ENCODE assay signal across 13 cellular contexts in genomic region chr6:72042088-72042487, GRCh38.
DNase-seq lines count a peak whose midpoint lies in the region; ATAC-seq and TF ChIP-seq lines count a peak whose summit lies in the region.
"Had no signal": no experiment of that assay in that cellular context is flagged by ENCODE, and none has a peak within 500 bp of the region (broad histone marks: within the 10 kb centered on the region; RNA-seq: fewer than 3 reads in every experiment).

No MANE protein-coding gene starts in this region.

- no peaks in the 10 kb centered on the region for H3K9me3 ChIP-seq in heart right ventricle
- H3K9me3 ChIP-seq: right atrium auricular region, tibial nerve had no signal

- H3K4me1 ChIP-seq in heart right ventricle, result no peaks in the 10 kb centered on the region
- H3K4me1 ChIP-seq: right atrium auricular region, tibial nerve had no signal

- H3K36me3 Mint-ChIP-seq in activated CD8-positive, alpha-beta T cell treated with anti-CD3 and anti-CD28 coated beads, Interleukin-2, amount 10 ng/mL, durations not matched to agents 7 days and 5 days (ENCODE audit: low read depth), result no peaks in the 10 kb centered on the region

- POLR2A ChIA-PET in activated CD8-positive, alpha-beta T cell treated with anti-CD3 and anti-CD28 coated beads, Interleukin-2, amount 10 ng/mL, durations not matched to agents 7 days and 5 days (lab: Charles Lee), result no interaction called here

- H3K36me3 ChIP-seq in GM06990 (ENCODE audit: control insufficient read depth, insufficient read depth, low read length), result no peaks in the 10 kb centered on the region
- H3K36me3 ChIP-seq in kidney epithelial cell (ENCODE audit: control insufficient read depth, insufficient read depth, low read length), result no peaks in the 10 kb centered on the region
- H3K36me3 ChIP-seq in heart right ventricle, result no peaks in the 10 kb centered on the region
- H3K36me3 ChIP-seq: right atrium auricular region, tibial nerve had no signal

- H3K4me3 Mint-ChIP-seq in activated CD8-positive, alpha-beta T cell treated with anti-CD3 and anti-CD28 coated beads, Interleukin-2, amount 10 ng/mL, durations not matched to agents 7 days and 5 days, result no peak overlapping the region

- H3K4me1 Mint-ChIP-seq in activated CD8-positive, alpha-beta T cell treated with anti-CD3 and anti-CD28 coated beads, Interleukin-2, amount 10 ng/mL, durations not matched to agents 7 days and 5 days (ENCODE audit: low read depth), result no peaks in the 10 kb centered on the region

- H3K4me3 ChIP-seq in GM06990 (replicated peaks; ENCODE audit: low read depth, low read length) (no peak overlapping the region), kidney epithelial cell (ENCODE audit: low read depth, low read length) (no peak overlapping the region), heart right ventricle (no peak overlapping the region)
- H3K4me3 ChIP-seq: right atrium auricular region, tibial nerve had no signal

- intact Hi-C loops in heart right ventricle (cut with DNase I), result no loop called here

- 69 to 78% methylated on average over 2 of the region's 2 CpGs for WGBS in heart right ventricle, 2 donors

- in situ Hi-C loops in ACHN (cut with HindIII; ENCODE audit: low pct_ligation_motif_present, low pct_unique_long_range_greater_than_20kb, low sequenced_read_pairs), result no loop called here

- TF ChIP-seq CTCF in GM06990 (IDR thresholded peaks at IDR 0.05; ENCODE audit: insufficient read depth, low read length, poor library complexity, severe bottlenecking) (peak; percentile 3), kidney epithelial cell (IDR thresholded peaks at IDR 0.05; ENCODE audit: insufficient read depth, low read length, poor library complexity, severe bottlenecking) (peak; percentile 32), heart right ventricle (IDR thresholded peaks at IDR 0.05) (no peak)

- DNase-seq in ACHN, result peak; percentile 21
- no peak for DNase-seq in GM06990 (ENCODE audit: extremely low read depth, insufficient read length)
- peak; percentile 57 for DNase-seq in OCI-M1 (lab: John Stamatoyannopoulos, UW)
- DNase-seq in kidney epithelial cell (ENCODE audit: low read depth), result no peak
- no peak for DNase-seq in activated CD8-positive, alpha-beta T cell treated with anti-CD3 and anti-CD28 coated beads, Interleukin-2, amount 10 ng/mL, durations not matched to agents 7 days and 5 days
- no peak for DNase-seq in activated naive CD4-positive, alpha-beta T cell (lab: John Stamatoyannopoulos, UW)
- DNase-seq in heart right ventricle, result no peak
- DNase-seq: activated CD8-positive, alpha-beta memory T cell treated with anti-CD3 and anti-CD28 coated beads, Interleukin-2, amount 50 U/mL, for 4 hours; amniotic stem cell; effector memory CD4-positive, alpha-beta T cell had no signal

- H3K27me3 Mint-ChIP-seq in activated CD8-positive, alpha-beta T cell treated with anti-CD3 and anti-CD28 coated beads, Interleukin-2, amount 10 ng/mL, durations not matched to agents 7 days and 5 days (ENCODE audit: low read depth), result no peaks in the 10 kb centered on the region

- CTCF ChIA-PET in activated CD8-positive, alpha-beta T cell treated with anti-CD3 and anti-CD28 coated beads, Interleukin-2, amount 10 ng/mL, durations not matched to agents 7 days and 5 days (lab: Charles Lee), result no interaction called here

- H3K27ac ChIP-seq in heart right ventricle, result no peak overlapping the region
- H3K27ac ChIP-seq: right atrium auricular region, tibial nerve had no signal

- ATAC-seq in activated CD8-positive, alpha-beta T cell treated with anti-CD3 and anti-CD28 coated beads, Interleukin-2, amount 10 ng/mL, durations not matched to agents 7 days and 5 days, result no peak
- ATAC-seq in GM21619 (IDR thresholded peaks at IDR 0.05; ENCODE audit: unreplicated experiment) (no peak), heart right ventricle (no peak)

- no peaks in the 10 kb centered on the region for H3K9me3 Mint-ChIP-seq in activated CD8-positive, alpha-beta T cell treated with anti-CD3 and anti-CD28 coated beads, Interleukin-2, amount 10 ng/mL, durations not matched to agents 7 days and 5 days (ENCODE audit: insufficient read depth)

- H3K27me3 ChIP-seq in GM06990 (replicated peaks; ENCODE audit: control insufficient read depth, insufficient read depth, low read length), result no peaks in the 10 kb centered on the region
- no peaks in the 10 kb centered on the region for H3K27me3 ChIP-seq in kidney epithelial cell (ENCODE audit: control insufficient read depth, insufficient read depth, low read length)
- no peaks in the 10 kb centered on the region for H3K27me3 ChIP-seq in heart right ventricle
- H3K27me3 ChIP-seq: right atrium auricular region, tibial nerve had no signal

- no peak overlapping the region for H3K27ac Mint-ChIP-seq in activated CD8-positive, alpha-beta T cell treated with anti-CD3 and anti-CD28 coated beads, Interleukin-2, amount 10 ng/mL, durations not matched to agents 7 days and 5 days

Comparison
In these comparisons a context has a peak if more than half of its experiments do, and no peak if none do; other contexts are left out.
1. DNase-seq: peak in ACHN (single experiment) and OCI-M1 (single experiment); none in GM06990 (single experiment), kidney epithelial cell (single experiment), activated CD8-positive, alpha-beta T cell treated with anti-CD3 and anti-CD28 coated beads, Interleukin-2, amount 10 ng/mL, durations not matched to agents 7 days and 5 days (single experiment), activated naive CD4-positive, alpha-beta T cell (0 of 4) and heart right ventricle (0 of 2).
2. CTCF ChIP-seq: peak in GM06990 (single experiment) and kidney epithelial cell (single experiment); none in heart right ventricle (0 of 9).